8 cellular contexts compared by ENCODE assay signal in genomic region chr12:123268850-123269249, GRCh38. TPM values are rescaled to one million over a fixed set of nuclear protein-coding genes. Genes with fewer than 3 reads are reported as not detected.
DNase-seq lines count a peak whose midpoint lies in the region; ATAC-seq, FAIRE-seq and TF ChIP-seq lines count a peak whose summit lies in the region.

No MANE protein-coding gene starts in this region.

- H4K20me1 ChIP-seq in Karpas-422 (ENCODE audit: insufficient read depth, low read depth, low read length) (no peaks in the 10 kb centered on the region), endothelial cell of umbilical vein (replicated peaks; ENCODE audit: control insufficient read depth, extremely low read depth, insufficient read depth, low read length) (no peaks in the 10 kb centered on the region)

- H3K27ac ChIP-seq in Karpas-422 (ENCODE audit: low read length) = peak overlapping the region; percentile 79; the same call in 1 of the 2 replicates
- peak overlapping the region; percentile 64 for H3K27ac ChIP-seq in endothelial cell of umbilical vein (ENCODE audit: insufficient read depth, low read depth, low read length)
- peak overlapping the region; percentile 33 to 79 (median 69) for H3K27ac ChIP-seq in pancreas

- intact Hi-C loops in endothelial cell of umbilical vein (cut with micrococcal nuclease) (loop anchor here (1.0 to 2.0 kb wide), 2 partner anchors 264 to 315 kb away; partner anchors contain the start of genes RILPL1 and TMED2), pancreas (cut with DNase I) (no loop called here)

- TF ChIP-seq CTCF in BJ (IDR thresholded peaks at IDR 0.05; ENCODE audit: insufficient read depth, low read depth, low read length) = no peak
- no peak for TF ChIP-seq CTCF in endothelial cell of umbilical vein (IDR thresholded peaks at IDR 0.05; ENCODE audit: extremely low read depth in 1 of 2, insufficient read depth in 1 of 2, low read depth in 1 of 2, low read length in 2 of 2)
- no peak for TF ChIP-seq CTCF in pancreas (IDR thresholded peaks at IDR 0.05)

- H3K4me1 ChIP-seq in Karpas-422 (ENCODE audit: low read length) (peaks cover 21% of the 10 kb centered on the region), endothelial cell of umbilical vein (ENCODE audit: control insufficient read depth, extremely low read depth, insufficient read depth, low read length) (peaks cover 26% of the 10 kb centered on the region), pancreas (peaks cover 0 to 4% (median 3%) of the 10 kb centered on the region in 3 donors)

- no peak for ATAC-seq in pancreas
- ATAC-seq in GM19035 (IDR thresholded peaks at IDR 0.05; ENCODE audit: unreplicated experiment) = no peak
- no peak for ATAC-seq in GM19324 (IDR thresholded peaks at IDR 0.05; ENCODE audit: low FRiP score, unreplicated experiment)

- peaks cover 18% of the 10 kb centered on the region for H3K36me3 ChIP-seq in BJ (ENCODE audit: control insufficient read depth, insufficient read depth, low read length)
- H3K36me3 ChIP-seq in Karpas-422 (ENCODE audit: insufficient read depth, low read length) = no peaks in the 10 kb centered on the region
- H3K36me3 ChIP-seq in endothelial cell of umbilical vein (ENCODE audit: control insufficient read depth in 2 of 2, extremely low read depth in 1 of 2, insufficient read depth in 2 of 2, low read length in 2 of 2) = peaks cover 3 to 24% of the 10 kb centered on the region in 2 experiments
- no peaks in the 10 kb centered on the region for H3K36me3 ChIP-seq in pancreas

- TF ChIP-seq POLR2A in endothelial cell of umbilical vein (IDR thresholded peaks at IDR 0.05; ENCODE audit: low read depth, low read length) = no peak

- peak overlapping the region; percentile 84 for H3K4me3 ChIP-seq in BJ (ENCODE audit: low read depth, low read length)
- H3K4me3 ChIP-seq in Karpas-422 (ENCODE audit: low read length) = peak overlapping the region; percentile 98; the same call in 1 of the 2 replicates
- peak overlapping the region in 1 of 3 experiments; percentile 0 for H3K4me3 ChIP-seq in endothelial cell of umbilical vein (replicated peaks in 1 of 3; ENCODE audit: insufficient read depth in 1 of 3, low read depth in 1 of 3, low read length in 3 of 3)
- no peak overlapping the region for H3K4me3 ChIP-seq in pancreas

- H3K4me2 ChIP-seq in Karpas-422 (ENCODE audit: low read depth, low read length, poor library complexity, severe bottlenecking) (peak overlapping the region; percentile 99), endothelial cell of umbilical vein (ENCODE audit: insufficient read depth, low read length) (peak overlapping the region; percentile 23)

- dilution Hi-C loops in endothelial cell of umbilical vein (cut with MboI; ENCODE audit: extremely low pct_ligation_motif_present, low sequenced_read_pairs) = no loop called here

- FAIRE-seq in endothelial cell of umbilical vein (lab: Jason Lieb, UNC) (no peak), pancreas (lab: Jason Lieb, UNC) (no peak)

- no TSS peak for BruUV-seq in endothelial cell of umbilical vein (replicated peaks; lab: Mats Ljungman, UMichigan)

- H3K9me3 ChIP-seq in Karpas-422 (ENCODE audit: low read length) = no peaks in the 10 kb centered on the region
- no peaks in the 10 kb centered on the region for H3K9me3 ChIP-seq in endothelial cell of umbilical vein (replicated peaks; ENCODE audit: control insufficient read depth, insufficient read depth, low read length)
- no peaks in the 10 kb centered on the region for H3K9me3 ChIP-seq in pancreas

- H3K9me1 ChIP-seq in endothelial cell of umbilical vein (replicated peaks; ENCODE audit: control insufficient read depth, extremely low read depth, insufficient read depth, low read length) = no peaks in the 10 kb centered on the region

- 82 to 83% methylated on average over 13 of the region's 13 CpGs for WGBS in pancreas, 2 donors

- CTCF ChIA-PET in BJ (lab: Yijun Ruan, JAX) (interaction anchor here (1.2 kb wide), 1 partner anchor 11 kb away, joined by 5 read pairs; no protein-coding TSS in a partner anchor), endothelial cell of umbilical vein (lab: Charles Lee) (interaction anchor here (0.8 to 2.7 kb wide), 7 partner anchors 9 to 333 kb away, joined by 3 to 16 read pairs (median 4); partner anchors contain the start of genes DDX55, KMT5A and SBNO1)

- H3K27me3 ChIP-seq in BJ (ENCODE audit: control insufficient read depth, insufficient read depth, low read length) (no peaks in the 10 kb centered on the region), Karpas-422 (ENCODE audit: low read length) (no peaks in the 10 kb centered on the region), endothelial cell of umbilical vein (ENCODE audit: control insufficient read depth in 2 of 2, insufficient read depth in 2 of 2, low read length in 2 of 2) (no peaks in the 10 kb centered on the region), pancreas (no peaks in the 10 kb centered on the region)

- H3K9ac ChIP-seq in Karpas-422 (ENCODE audit: low read length) (peak overlapping the region; percentile 95; the same call in 1 of the 2 replicates), endothelial cell of umbilical vein (replicated peaks; ENCODE audit: extremely low read depth, insufficient read depth, low read length) (peak overlapping the region; percentile 22)

- H3K79me2 ChIP-seq in Karpas-422 (ENCODE audit: low read length) (peaks cover 40% of the 10 kb centered on the region), endothelial cell of umbilical vein (ENCODE audit: control insufficient read depth, insufficient read depth, low read length) (peaks cover 56% of the 10 kb centered on the region)

- POLR2A ChIA-PET in BJ (lab: Charles Lee) (interaction anchor here (0.6 to 1.2 kb wide), 2 partner anchors 36 to 1464 kb away, joined by 4 to 5 read pairs; partner anchors contain the start of gene MPHOSPH9), endothelial cell of umbilical vein (lab: Charles Lee) (interaction anchor here (0.6 to 1.6 kb wide), 2 partner anchors 36 to 316 kb away, joined by 3 to 7 read pairs; partner anchors contain the start of genes MPHOSPH9, MTRFR and TMED2)

- DNase-seq in BJ (ENCODE audit: low read depth) = no peak
- DNase-seq in Karpas-422 = no peak
- no peak for DNase-seq in endothelial cell of umbilical vein (ENCODE audit: low read depth, low spot score)
- DNase-seq in pancreas = no peak
- no peak for DNase-seq in stimulated activated naive CD4-positive, alpha-beta T cell treated with Interleukin-2 at 50 U/mL for 16 hours (lab: John Stamatoyannopoulos, UW)
- no peak for DNase-seq in GOT3 (lab: John Stamatoyannopoulos, UW)

- H3K9me2 ChIP-seq in Karpas-422 (replicated peaks; ENCODE audit: insufficient read depth, low read length) = no peaks in the 10 kb centered on the region

- no peak overlapping the region for H2AFZ ChIP-seq in Karpas-422 (ENCODE audit: low read length)
- no peak overlapping the region for H2AFZ ChIP-seq in endothelial cell of umbilical vein (ENCODE audit: low read depth, low read length)

TF ChIP-seq in endothelial cell of umbilical vein, 7 proteins besides CTCF, POLR2A, EP300 and RAD21 (continues in another document):
- no peak for TF ChIP-seq GATA2 (IDR thresholded peaks at IDR 0.05; ENCODE audit: insufficient read depth, insufficient read length, low read depth, low read length)

RNA-seq across cellular contexts. Expression of gene CDK2AP1, which starts 2.8 kb away (rescaled TPM):
- 225 and 388 TPM in 2 replicates for polyA plus RNA-seq in BJ (2011; rRNA removed)
- 110 and 166 TPM in 2 replicates for polyA minus RNA-seq in BJ (2011; rRNA and poly(A)+ RNA removed)
- total RNA-seq in Karpas-422 (2014; rRNA removed; shearing (Covaris generic); ENCODE audit: low replicate concordance) = 71.1 and 101 TPM in 2 replicates
- 320 and 329 TPM in 2 replicates for total RNA-seq in endothelial cell of umbilical vein
- polyA plus RNA-seq in endothelial cell of umbilical vein = 259 and 345 TPM in 2 replicates
- polyA plus RNA-seq in endothelial cell of umbilical vein (2011; cell fraction: cytosol; rRNA removed) = 366 and 382 TPM in 2 replicates
- polyA plus RNA-seq in endothelial cell of umbilical vein (2011; cell fraction: nucleus; rRNA removed) = 97.3 and 133 TPM in 2 replicates
- polyA plus RNA-seq in endothelial cell of umbilical vein (2012) = 264 and 304 TPM in 2 replicates
- polyA minus RNA-seq in endothelial cell of umbilical vein = 187 and 217 TPM in 2 replicates
- 51.3 TPM for polyA minus RNA-seq in endothelial cell of umbilical vein (2011; cell fraction: cytosol; rRNA and poly(A)+ RNA removed)
- 29.2 and 41.5 TPM in 2 replicates for polyA minus RNA-seq in endothelial cell of umbilical vein (2011; cell fraction: nucleus; rRNA and poly(A)+ RNA removed)
- total RNA-seq in pancreas = 10 to 100 TPM; 17.3 to 50.0 (median 23.9) TPM
- 10 to 100 TPM; 65.0 to 84.0 TPM for polyA plus RNA-seq in pancreas

RNA-seq across cellular contexts. Expression of gene MTRFR, which starts 35.6 kb away (rescaled TPM):
- polyA plus RNA-seq in BJ (2011; rRNA removed) (11.6 and 12.7 TPM in 2 replicates), endothelial cell of umbilical vein (8.8 and 9.1 TPM in 2 replicates), pancreas (1 to 10 TPM; 6.9 to 8.4 TPM)
- 11.5 and 18.1 TPM in 2 replicates for polyA minus RNA-seq in BJ (2011; rRNA and poly(A)+ RNA removed)
- total RNA-seq in Karpas-422 (2014; rRNA removed; shearing (Covaris generic); ENCODE audit: low replicate concordance) = 19.4 and 19.6 TPM in 2 replicates
- total RNA-seq in endothelial cell of umbilical vein (12.0 and 14.4 TPM in 2 replicates), pancreas (1 to 10 TPM; 2.9 to 7.5 (median 4.1) TPM)
- polyA plus RNA-seq in endothelial cell of umbilical vein (2011; cell fraction: cytosol; rRNA removed) = 7.7 and 8.5 TPM in 2 replicates
- polyA plus RNA-seq in endothelial cell of umbilical vein (2011; cell fraction: nucleus; rRNA removed) = 3.2 and 4.0 TPM in 2 replicates
- polyA plus RNA-seq in endothelial cell of umbilical vein (2012) = 13.0 and 14.9 TPM in 2 replicates
- polyA minus RNA-seq in endothelial cell of umbilical vein = 10.3 and 11.9 TPM in 2 replicates
- polyA minus RNA-seq in endothelial cell of umbilical vein (2011; cell fraction: cytosol; rRNA and poly(A)+ RNA removed) = 16.6 TPM
- polyA minus RNA-seq in endothelial cell of umbilical vein (2011; cell fraction: nucleus; rRNA and poly(A)+ RNA removed) = 5.5 and 6.2 TPM in 2 replicates

RNA-seq across cellular contexts. Expression of gene MPHOSPH9, which starts 35.9 kb away (rescaled TPM):
- polyA plus RNA-seq in BJ (2011; rRNA removed) (7.6 and 13.1 TPM in 2 replicates), endothelial cell of umbilical vein (6.4 and 7.8 TPM in 2 replicates), pancreas (1 to 10 TPM; 3.3 to 5.7 TPM)
- 8.6 and 11.8 TPM in 2 replicates for polyA minus RNA-seq in BJ (2011; rRNA and poly(A)+ RNA removed)
- 61.7 and 84.9 TPM in 2 replicates for total RNA-seq in Karpas-422 (2014; rRNA removed; shearing (Covaris generic); ENCODE audit: low replicate concordance)
- total RNA-seq in endothelial cell of umbilical vein (42.4 and 55.6 TPM in 2 replicates), pancreas (10 to 100 TPM in 3 of 6 donors, 1 to 10 TPM in 3; 4.8 to 13.4 (median 9.5) TPM)
- 10.8 and 12.0 TPM in 2 replicates for polyA plus RNA-seq in endothelial cell of umbilical vein (2011; cell fraction: cytosol; rRNA removed)
- 35.5 and 53.6 TPM in 2 replicates for polyA plus RNA-seq in endothelial cell of umbilical vein (2011; cell fraction: nucleus; rRNA removed)
- polyA plus RNA-seq in endothelial cell of umbilical vein (2012) = 15.3 and 21.6 TPM in 2 replicates
- 25.0 and 26.8 TPM in 2 replicates for polyA minus RNA-seq in endothelial cell of umbilical vein
- 37.2 TPM for polyA minus RNA-seq in endothelial cell of umbilical vein (2011; cell fraction: cytosol; rRNA and poly(A)+ RNA removed)
- 40.3 and 71.6 TPM in 2 replicates for polyA minus RNA-seq in endothelial cell of umbilical vein (2011; cell fraction: nucleus; rRNA and poly(A)+ RNA removed)

Comparison
In these comparisons a context has a peak if more than half of its experiments do, and no peak if none do; other contexts are left out.
1. H3K4me3 ChIP-seq: peak in BJ (single experiment) and Karpas-422 (single experiment); none in pancreas (0 of 4).
2. Peak in every context shown above with its lines, with median percentiles within 50 percentile points of each other: H3K27ac ChIP-seq.